Comparison of ENCODE assay signal across 8 cellular contexts in the genomic region with DNA sequence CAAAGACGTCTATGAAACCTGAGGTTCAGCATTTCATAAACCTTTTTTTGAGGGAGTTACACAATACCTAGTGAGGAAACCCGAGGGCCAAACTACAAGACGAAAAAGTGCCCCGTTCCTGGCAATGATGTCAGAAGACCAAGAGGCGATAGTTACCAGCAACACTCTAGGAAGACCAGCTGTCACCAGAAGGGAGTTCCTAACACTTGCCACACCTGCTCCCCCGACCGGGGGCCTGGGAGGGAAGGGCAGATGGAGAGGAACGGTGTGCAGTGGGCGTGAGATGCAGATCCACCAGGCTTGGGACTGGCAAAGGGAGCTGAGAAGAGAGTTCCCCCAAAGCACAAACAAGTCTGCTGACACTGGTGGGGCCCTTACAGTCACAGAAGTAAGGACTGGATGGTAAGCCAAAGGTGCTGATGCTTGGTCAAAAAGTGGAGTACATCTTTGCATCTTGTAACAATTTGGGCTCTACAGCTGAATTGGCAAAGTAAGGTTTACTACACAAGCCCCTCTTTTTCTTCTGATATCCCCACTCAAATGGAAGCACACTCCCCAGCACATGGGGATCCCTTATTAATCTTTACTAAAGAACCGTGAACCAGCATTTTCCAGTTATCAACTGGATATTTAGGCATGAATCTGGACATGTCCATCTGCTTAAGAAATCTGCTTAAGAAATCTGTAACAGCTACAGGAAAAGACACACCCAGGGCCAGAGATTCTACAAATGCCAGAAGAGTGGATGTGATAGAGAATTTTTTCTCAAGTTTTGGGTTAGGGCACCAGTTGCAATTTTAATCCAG. TPM values are rescaled to one million over a fixed set of nuclear protein-coding genes. Genes with fewer than 3 reads are reported as not detected.
DNase-seq lines count a peak whose midpoint lies in the region; ATAC-seq and TF ChIP-seq lines count a peak whose summit lies in the region.

No MANE protein-coding gene starts in this region.

- H3K4me3 ChIP-seq in ascending aorta (no peak overlapping the region), muscle layer of duodenum (ENCODE audit: low read depth in 1 of 2, low read length in 2 of 2) (no peak overlapping the region)

- TF ChIP-seq CTCF in ascending aorta (IDR thresholded peaks at IDR 0.05): no peak

- H3K4me1 ChIP-seq in ascending aorta (peaks cover 9 to 42% of the 10 kb centered on the region in 2 donors), muscle layer of duodenum (ENCODE audit: control insufficient read depth in 1 of 2, insufficient read depth in 2 of 2, low read length in 2 of 2) (peaks cover 4 to 18% of the 10 kb centered on the region in 2 donors)

- DNase-seq in DMS53 (lab: John Stamatoyannopoulos, UW) (peak; percentile 71), NCI-H2171 treated with DMSO at 0.1 percent for 48 hours (lab: John Stamatoyannopoulos, UW) (peak; percentile 99), ascending aorta (ENCODE audit: low spot score in 2 of 2) (peak in 1 of 2 donors; percentile 71), DMS79 treated with DMSO at 0.1 percent for 48 hours (lab: John Stamatoyannopoulos, UW) (no peak)
- DNase-seq in stimulated activated CD4-positive, alpha-beta T cell treated with anti-CD3 and anti-CD28 coated beads, Interleukin-1b, Interleukin-23, amount 100 ng/mL, for 48 hours: no peak

- H3K9me3 ChIP-seq in ascending aorta (no peaks in the 10 kb centered on the region), muscle layer of duodenum (ENCODE audit: control insufficient read depth in 1 of 2, low read length in 2 of 2) (no peaks in the 10 kb centered on the region)

- H3K27ac ChIP-seq in ascending aorta (peak overlapping the region; percentile 23 to 32), muscle layer of duodenum (ENCODE audit: low read length) (peak overlapping the region; percentile 6)

- H3K27me3 ChIP-seq in ascending aorta (no peaks in the 10 kb centered on the region), muscle layer of duodenum (ENCODE audit: low read depth, low read length) (no peaks in the 10 kb centered on the region)

- ATAC-seq in GM21367 (IDR thresholded peaks at IDR 0.05; ENCODE audit: unreplicated experiment) (no peak), GM21390 (IDR thresholded peaks at IDR 0.05; ENCODE audit: unreplicated experiment) (no peak)

- H3K36me3 ChIP-seq in ascending aorta (peaks cover 18 to 27% of the 10 kb centered on the region in 2 donors), muscle layer of duodenum (ENCODE audit: control insufficient read depth in 1 of 2, insufficient read depth in 2 of 2, low read length in 2 of 2) (peaks cover 18 to 25% of the 10 kb centered on the region in 2 donors)

- intact Hi-C loops in ascending aorta (cut with DNase I): loop anchor here (5.0 kb wide), 1 partner anchor 165 kb away; no protein-coding TSS in a partner anchor

RNA-seq across cellular contexts. Expression of a gene that starts 38.5 kb away (rescaled TPM):
- total RNA-seq in ascending aorta: 81.1 TPM

Comparison
In these comparisons a context has a peak if more than half of its experiments do, and no peak if none do; other contexts are left out.
1. DNase-seq: peak in DMS53 (single experiment) and NCI-H2171 treated with DMSO at 0.1 percent for 48 hours (single experiment); none in stimulated activated CD4-positive, alpha-beta T cell treated with anti-CD3 and anti-CD28 coated beads, Interleukin-1b, Interleukin-23, amount 100 ng/mL, for 48 hours (single experiment) and DMS79 treated with DMSO at 0.1 percent for 48 hours (single experiment).